Comparison of ENCODE assay signal across 26 cellular contexts in the genomic region with DNA sequence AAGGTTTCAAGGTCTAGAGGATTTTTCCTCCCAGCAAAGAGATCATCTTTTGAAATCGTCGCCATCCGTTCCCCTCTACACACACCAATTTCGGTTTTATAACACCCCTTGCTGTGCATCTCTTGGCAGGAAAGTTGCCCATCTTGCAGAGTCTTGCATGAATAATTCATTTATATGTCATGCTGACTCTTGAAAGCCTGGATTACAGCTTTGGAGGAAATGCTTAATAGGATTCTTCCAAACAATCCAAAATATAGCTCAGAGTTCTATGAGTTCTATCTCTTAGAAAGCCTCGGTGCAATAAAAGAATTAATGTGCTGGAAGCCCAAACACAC.
"Had no signal": no experiment of that assay in that cellular context is flagged by ENCODE, and none has a peak within 500 bp of the region (broad histone marks: within the 10 kb centered on the region; RNA-seq: fewer than 3 reads in every experiment).

No MANE protein-coding gene starts in this region.

- H3K4me1 Mint-ChIP-seq: activated CD4-positive, alpha-beta T cell treated with anti-CD3 and anti-CD28 coated beads, Interleukin-2, amount 10 ng/mL, durations not matched to agents 7 days and 5 days; activated CD8-positive, alpha-beta memory T cell treated with anti-CD3 and anti-CD28 coated beads, Interleukin-2, amount 10 ng/mL, durations not matched to agents 7 days and 5 days; activated naive CD8-positive, alpha-beta T cell treated with anti-CD3 and anti-CD28 coated beads, Interleukin-2, amount 50 U/mL, for 24 hours; natural killer cell had no signal

- H3K27ac ChIP-seq: body of pancreas, parathyroid adenoma, right lobe of liver, skin epidermis, stomach, suprapubic skin, tibial nerve, VCaP had no signal

- H3K36me3 ChIP-seq: right lobe of liver, stomach, suprapubic skin, tibial nerve had no signal

- DNase-seq: activated CD4-positive, alpha-beta T cell treated with anti-CD3 and anti-CD28 coated beads, Interleukin-2, amount 10 ng/mL, durations not matched to agents 7 days and 5 days; activated CD4-positive, CD25-positive, alpha-beta regulatory T cell treated with anti-CD3 and anti-CD28 coated beads, Interleukin-2, amount 50 U/mL, for 72 hours; activated CD8-positive, alpha-beta memory T cell treated with anti-CD3 and anti-CD28 coated beads, Interleukin-2, amount 10 ng/mL, durations not matched to agents 7 days and 5 days; activated CD8-positive, alpha-beta T cell treated with anti-CD3 and anti-CD28 coated beads for 36 hours; activated effector memory CD4-positive, alpha-beta T cell treated with anti-CD3 and anti-CD28 coated beads, Interleukin-2, amount 50 U/mL, for 16 hours; activated naive CD4-positive, alpha-beta T cell treated with anti-CD3 and anti-CD28 coated beads, Interleukin-2, amount 50 U/mL, for 16 hours; activated naive CD8-positive, alpha-beta T cell treated with anti-CD3 and anti-CD28 coated beads, Interleukin-2, amount 50 U/mL, for 24 hours; activated T-cell treated with anti-CD3 and anti-CD28 coated beads for 4 hours; body of pancreas; dermis blood vessel endothelial cell; effector memory CD4-positive, alpha-beta T cell; foreskin melanocyte; left ventricle myocardium superior; mammary epithelial cell; natural killer cell; right lobe of liver; stimulated activated CD4-positive, alpha-beta T cell treated with anti-CD3 and anti-CD28 coated beads, Interleukin-15, amount 100 ng/mL, for 24 hours; stomach had no signal

- H2AFZ ChIP-seq: parathyroid adenoma had no signal

- H3K36me3 Mint-ChIP-seq: activated CD8-positive, alpha-beta memory T cell treated with anti-CD3 and anti-CD28 coated beads, Interleukin-2, amount 10 ng/mL, durations not matched to agents 7 days and 5 days; mesothelial cell of epicardium; natural killer cell; stimulated activated memory B cell treated with anti-CD40 and anti-IgM and Interleukin-4, amounts not matched to agents 10 μg/mL and 1 μg/mL and 100 μg/mL, for 72 hours had no signal

- H3K9me3 ChIP-seq: body of pancreas, right lobe of liver, stomach, suprapubic skin, tibial nerve had no signal

- H3K79me2 ChIP-seq: parathyroid adenoma had no signal

- H3K4me3 Mint-ChIP-seq: activated CD4-positive, alpha-beta T cell treated with anti-CD3 and anti-CD28 coated beads, Interleukin-2, amount 10 ng/mL, durations not matched to agents 7 days and 5 days; activated CD8-positive, alpha-beta memory T cell treated with anti-CD3 and anti-CD28 coated beads, Interleukin-2, amount 10 ng/mL, durations not matched to agents 7 days and 5 days; activated CD8-positive, alpha-beta T cell treated with anti-CD3 and anti-CD28 coated beads for 36 hours; activated naive CD8-positive, alpha-beta T cell treated with anti-CD3 and anti-CD28 coated beads, Interleukin-2, amount 50 U/mL, for 24 hours; mesothelial cell of epicardium; natural killer cell; stimulated activated memory B cell treated with anti-CD40 and anti-IgM and Interleukin-4, amounts not matched to agents 10 μg/mL and 1 μg/mL and 100 μg/mL, for 72 hours; T-helper 2 cell treated with Interferon-gamma antibody and Interleukin-4, amounts not matched to agents 5 μg/mL and 100 μg/mL, for 36 hours had no signal

- H3K27me3 Mint-ChIP-seq: activated CD4-positive, alpha-beta T cell treated with anti-CD3 and anti-CD28 coated beads, Interleukin-2, amount 10 ng/mL, durations not matched to agents 7 days and 5 days; activated CD8-positive, alpha-beta memory T cell treated with anti-CD3 and anti-CD28 coated beads, Interleukin-2, amount 10 ng/mL, durations not matched to agents 7 days and 5 days; activated CD8-positive, alpha-beta T cell treated with anti-CD3 and anti-CD28 coated beads for 36 hours; activated naive CD8-positive, alpha-beta T cell treated with anti-CD3 and anti-CD28 coated beads, Interleukin-2, amount 50 U/mL, for 24 hours; stimulated activated memory B cell treated with anti-CD40 and anti-IgM and Interleukin-4, amounts not matched to agents 10 μg/mL and 1 μg/mL and 100 μg/mL, for 72 hours had no signal

- H3K27ac Mint-ChIP-seq: activated CD4-positive, alpha-beta T cell treated with anti-CD3 and anti-CD28 coated beads, Interleukin-2, amount 10 ng/mL, durations not matched to agents 7 days and 5 days; activated CD8-positive, alpha-beta memory T cell treated with anti-CD3 and anti-CD28 coated beads, Interleukin-2, amount 10 ng/mL, durations not matched to agents 7 days and 5 days; activated CD8-positive, alpha-beta T cell treated with anti-CD3 and anti-CD28 coated beads for 36 hours; activated naive CD8-positive, alpha-beta T cell treated with anti-CD3 and anti-CD28 coated beads, Interleukin-2, amount 50 U/mL, for 24 hours; mesothelial cell of epicardium; natural killer cell; stimulated activated memory B cell treated with anti-CD40 and anti-IgM and Interleukin-4, amounts not matched to agents 10 μg/mL and 1 μg/mL and 100 μg/mL, for 72 hours; T-helper 2 cell treated with Interferon-gamma antibody and Interleukin-4, amounts not matched to agents 5 μg/mL and 100 μg/mL, for 36 hours had no signal

- H3K27me3 ChIP-seq: body of pancreas, right lobe of liver, stomach, suprapubic skin, tibial nerve had no signal

- H3K4me3 ChIP-seq: body of pancreas, right lobe of liver, skin epidermis, stomach, suprapubic skin, tibial nerve had no signal

- H3K9me3 Mint-ChIP-seq: activated CD8-positive, alpha-beta T cell treated with anti-CD3 and anti-CD28 coated beads for 36 hours; mesothelial cell of epicardium; stimulated activated memory B cell treated with anti-CD40 and anti-IgM and Interleukin-4, amounts not matched to agents 10 μg/mL and 1 μg/mL and 100 μg/mL, for 72 hours; T-helper 2 cell treated with Interferon-gamma antibody and Interleukin-4, amounts not matched to agents 5 μg/mL and 100 μg/mL, for 36 hours had no signal

- H3K9ac ChIP-seq: parathyroid adenoma had no signal
